8 cellular contexts compared by ENCODE assay signal in the genomic region with DNA sequence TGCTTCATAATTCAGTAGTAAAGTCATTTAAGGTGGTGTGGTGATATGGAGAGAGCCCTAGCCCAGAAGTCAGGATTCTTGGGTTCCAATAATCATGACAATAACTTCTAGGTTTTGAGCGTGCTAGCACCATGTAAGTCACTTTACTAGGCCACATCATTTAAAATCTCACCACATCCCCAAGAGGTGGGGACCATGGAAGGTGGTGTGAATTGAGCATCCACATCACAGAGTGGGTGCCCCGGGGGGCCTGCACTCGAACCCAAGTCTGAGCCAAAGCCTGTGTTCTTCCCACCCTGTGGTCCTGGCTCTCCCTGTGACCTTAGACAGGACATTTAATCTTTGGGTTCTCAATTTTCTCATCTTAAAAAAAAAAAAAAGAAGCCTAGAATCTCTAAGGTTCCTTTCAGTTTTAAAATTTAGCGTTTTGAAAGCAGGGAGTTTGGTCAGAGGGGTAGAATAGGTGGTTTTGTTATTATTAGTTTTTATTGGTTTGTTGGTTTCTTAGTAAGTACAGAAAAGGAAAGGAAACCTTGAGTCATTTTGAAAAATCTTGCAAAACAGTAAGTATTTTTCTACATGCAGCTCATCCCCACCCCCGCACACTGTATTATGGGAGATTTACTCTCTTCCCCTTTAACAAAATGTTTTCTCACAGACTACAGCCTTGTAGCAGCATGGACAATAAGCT. TPM values are rescaled to one million over a fixed set of nuclear protein-coding genes. Genes with fewer than 3 reads are reported as not detected.
DNase-seq lines count a peak whose midpoint lies in the region; ATAC-seq and TF ChIP-seq lines count a peak whose summit lies in the region.

No MANE protein-coding gene starts in this region.

- H3K27ac Mint-ChIP-seq in activated B cell treated with CpG ODN at 0.5 μM for 24 hours = peak overlapping the region; percentile 51

- intact Hi-C loops in activated B cell treated with CpG ODN at 0.5 μM for 24 hours (cut with micrococcal nuclease) = loop anchor here (1.0 to 5.0 kb wide), 4 partner anchors 9 to 37 kb away; a partner anchor contains a TSS

- 77 to 82% methylated on average over 5 of the region's 5 CpGs for WGBS in esophagus, 2 donors

- no peaks in the 10 kb centered on the region for H3K27me3 Mint-ChIP-seq in activated B cell treated with CpG ODN at 0.5 μM for 24 hours

- H3K36me3 ChIP-seq in esophagus (ENCODE audit: control insufficient read depth in 2 of 2, insufficient read depth in 2 of 2, low read length in 1 of 2) = peaks cover 0 to 3% of the 10 kb centered on the region in 2 donors

- no peak for TF ChIP-seq CTCF in activated B cell treated with CpG ODN at 0.5 μM for 24 hours (IDR thresholded peaks at IDR 0.05)

- no peaks in the 10 kb centered on the region for H3K27me3 ChIP-seq in esophagus (ENCODE audit: control insufficient read depth in 1 of 2, insufficient read depth in 2 of 2, low read length in 2 of 2)

- POLR2A ChIA-PET in activated B cell treated with CpG ODN at 0.5 μM for 24 hours (lab: Charles Lee) = interaction anchor here (0.9 to 1.1 kb wide), 2 partner anchors 9 to 27 kb away, joined by 3 read pairs; a partner anchor contains a TSS

- no peak overlapping the region for H3K4me3 ChIP-seq in esophagus (ENCODE audit: low read depth in 1 of 2, low read length in 2 of 2)

- H3K27ac ChIP-seq in esophagus (ENCODE audit: low read depth in 2 of 2, low read length in 1 of 2) = peak overlapping the region; percentile 30 to 67

- DNase-seq in activated B cell treated with CpG ODN at 0.5 μM for 24 hours = no peak
- peak; percentile 33 to 45 (median 44) for DNase-seq in stimulated activated CD4-positive, alpha-beta T cell treated with anti-CD3 and anti-CD28 coated beads, TNF-alpha, amount 100 ng/mL, for 24 hours (ENCODE audit: low read depth in 3 of 3)
- DNase-seq in H4 (ENCODE audit: low spot score) = no peak
- DNase-seq in NCI-H69 (lab: John Stamatoyannopoulos, UW) = no peak
- DNase-seq in epidermal melanocyte (ENCODE audit: insufficient read length, low spot score) = no peak

- no peaks in the 10 kb centered on the region for H3K9me3 ChIP-seq in esophagus (ENCODE audit: control insufficient read depth in 2 of 2, insufficient read depth in 1 of 2, low read depth in 1 of 2, low read length in 1 of 2)

- no peaks in the 10 kb centered on the region for H3K9me3 Mint-ChIP-seq in activated B cell treated with CpG ODN at 0.5 μM for 24 hours

- H3K4me1 Mint-ChIP-seq in activated B cell treated with CpG ODN at 0.5 μM for 24 hours = peaks cover 44% of the 10 kb centered on the region

- H3K36me3 Mint-ChIP-seq in activated B cell treated with CpG ODN at 0.5 μM for 24 hours (ENCODE audit: low read depth) = peaks cover 7% of the 10 kb centered on the region

- ATAC-seq in GM18909 (IDR thresholded peaks at IDR 0.05; ENCODE audit: poor library complexity, unreplicated experiment) = peak; percentile 93
- ATAC-seq in HG02981 (IDR thresholded peaks at IDR 0.05; ENCODE audit: unreplicated experiment) = peak; percentile 87
- peak; percentile 81 for ATAC-seq in activated B cell treated with CpG ODN at 0.5 μM for 24 hours (ENCODE audit: low read depth)

- H3K4me3 Mint-ChIP-seq in activated B cell treated with CpG ODN at 0.5 μM for 24 hours = peak overlapping the region; percentile 59

- H3K4me1 ChIP-seq in esophagus (ENCODE audit: control insufficient read depth in 2 of 2, insufficient read depth in 2 of 2, low read length in 1 of 2) = peaks cover 0 to 6% of the 10 kb centered on the region in 2 donors

- CTCF ChIA-PET in activated B cell treated with CpG ODN at 0.5 μM for 24 hours (lab: Charles Lee) = no interaction called here

RNA-seq across cellular contexts. Expression of a gene that starts 26.4 kb away (rescaled TPM):
- 3.5 and 4.3 TPM in 2 replicates for total RNA-seq in activated B cell treated with CpG ODN at 0.5 μM for 24 hours
- 1 to 10 TPM; 1.0 to 1.1 TPM for polyA plus RNA-seq in esophagus
- 0.33 and 1.2 TPM in 2 replicates for total RNA-seq in H4 (2014; rRNA removed; shearing (Covaris generic))

Comparison
In these comparisons a context has a peak if more than half of its experiments do, and no peak if none do; other contexts are left out.
1. DNase-seq: peak in stimulated activated CD4-positive, alpha-beta T cell treated with anti-CD3 and anti-CD28 coated beads, TNF-alpha, amount 100 ng/mL, for 24 hours (3 of 3); none in activated B cell treated with CpG ODN at 0.5 μM for 24 hours (single experiment), H4 (single experiment), NCI-H69 (single experiment) and epidermal melanocyte (single experiment).
2. Peak in every context shown above with its lines, with median percentiles within 50 percentile points of each other: ATAC-seq.